ENCODE assay signal across 32 cellular contexts in the genomic region with DNA sequence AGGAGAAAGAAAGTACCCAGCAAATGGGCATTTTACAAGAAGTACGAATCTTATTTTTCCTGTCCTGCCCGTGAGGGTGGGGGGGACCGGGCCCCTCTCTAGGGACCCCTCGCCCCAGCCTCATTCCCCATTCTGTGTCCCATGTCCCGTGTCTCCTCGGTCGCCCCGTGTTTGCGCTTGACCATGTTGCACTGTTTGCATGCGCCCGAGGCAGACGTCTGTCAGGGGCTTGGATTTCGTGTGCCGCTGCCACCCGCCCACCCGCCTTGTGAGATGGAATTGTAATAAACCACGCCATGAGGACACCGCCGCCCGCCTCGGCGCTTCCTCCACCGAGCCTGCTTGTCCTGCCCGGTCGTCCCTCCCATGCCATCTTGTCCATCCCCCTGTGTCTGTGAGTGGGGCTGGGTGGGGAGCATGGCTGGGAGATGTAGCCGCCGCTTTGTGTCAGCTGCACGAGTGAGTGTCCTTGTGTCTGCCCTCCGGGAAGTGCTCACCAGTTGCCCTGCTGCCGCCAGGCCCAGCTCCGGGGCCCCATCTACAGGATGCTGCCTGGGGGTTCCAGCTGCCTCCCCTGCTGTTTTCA. TPM values are rescaled to one million over a fixed set of nuclear protein-coding genes. Genes with fewer than 3 reads are reported as not detected.
"Had no signal": no experiment of that assay in that cellular context is flagged by ENCODE, and none has a peak within 500 bp of the region (broad histone marks: within the 10 kb centered on the region; RNA-seq: fewer than 3 reads in every experiment).

No MANE protein-coding gene starts in this region.

- H3K4me2 ChIP-seq: hepatocyte had no signal

- H3K9me3 ChIP-seq: gastrocnemius medialis, psoas muscle, sigmoid colon, stomach, thyroid gland, upper lobe of left lung, vagina had no signal

- DNase-seq: activated CD4-positive, alpha-beta memory T cell treated with anti-CD3 and anti-CD28 coated beads for 36 hours; activated CD4-positive, alpha-beta T cell treated with anti-CD3 and anti-CD28 coated beads for 48 hours; activated CD8-positive, alpha-beta memory T cell treated with anti-CD3 and anti-CD28 coated beads, Interleukin-2, amount 50 U/mL, for 48 hours; activated T-cell treated with anti-CD3 and anti-CD28 coated beads, Interleukin-2, amount 50 U/mL, for 48 hours; anterior cingulate cortex; dorsolateral prefrontal cortex; effector memory CD4-positive, alpha-beta T cell; erythroblast; gastrocnemius medialis; glutamatergic neuron; left cardiac atrium; naive B cell; nephron progenitor cell; nucleus accumbens; psoas muscle; sigmoid colon; small intestine; stimulated activated CD4-positive, alpha-beta T cell treated with anti-CD3 and anti-CD28 coated beads, Interleukin-4, amount 100 ng/mL, for 24 hours; stomach; thyroid gland had no signal

- H3K4me1 Mint-ChIP-seq: mesothelial cell of epicardium, nephron progenitor cell had no signal

- H3K27me3 Mint-ChIP-seq: activated CD4-positive, alpha-beta memory T cell treated with anti-CD3 and anti-CD28 coated beads for 36 hours; naive B cell; stimulated activated memory B cell treated with anti-CD40 and anti-IgM and Interleukin-4, amounts not matched to agents 10 μg/mL and 1 μg/mL and 100 μg/mL, for 72 hours had no signal

- H3K27ac ChIP-seq: coronary artery, dorsolateral prefrontal cortex, gastrocnemius medialis, hepatocyte, parathyroid adenoma, psoas muscle, sigmoid colon, stomach, thyroid gland, upper lobe of left lung, vagina had no signal

- H2AFZ ChIP-seq: hepatocyte, parathyroid adenoma had no signal

- H3K4me1 ChIP-seq: parathyroid adenoma had no signal

- H3K9me3 Mint-ChIP-seq: activated CD4-positive, alpha-beta memory T cell treated with anti-CD3 and anti-CD28 coated beads for 36 hours; activated T-helper 2 cell treated with anti-CD3 and anti-CD28 coated beads, Interferon-gamma antibody, Interleukin-2, Interleukin-4, amounts not matched to agents 10 μg/mL and 5 μg/mL and 100 μg/mL, durations not matched to agents 14 hours and 24 hours and 36 hours; mesothelial cell of epicardium; naive B cell; nephron progenitor cell; stimulated activated memory B cell treated with anti-CD40 and anti-IgM and Interleukin-4, amounts not matched to agents 10 μg/mL and 1 μg/mL and 100 μg/mL, for 72 hours had no signal

- ATAC-seq: gastrocnemius medialis; left cardiac atrium; psoas muscle; stimulated activated memory B cell treated with anti-CD40 and anti-IgM and Interleukin-4, amounts not matched to agents 10 μg/mL and 1 μg/mL and 100 μg/mL, for 72 hours had no signal

- H3K4me3 Mint-ChIP-seq: activated CD4-positive, alpha-beta memory T cell treated with anti-CD3 and anti-CD28 coated beads for 36 hours; mesothelial cell of epicardium; naive B cell; nephron progenitor cell; stimulated activated memory B cell treated with anti-CD40 and anti-IgM and Interleukin-4, amounts not matched to agents 10 μg/mL and 1 μg/mL and 100 μg/mL, for 72 hours had no signal

- H3K27ac Mint-ChIP-seq: activated T-helper 2 cell treated with anti-CD3 and anti-CD28 coated beads, Interferon-gamma antibody, Interleukin-2, Interleukin-4, amounts not matched to agents 10 μg/mL and 5 μg/mL and 100 μg/mL, durations not matched to agents 14 hours and 24 hours and 36 hours; mesothelial cell of epicardium had no signal

- H3K27me3 ChIP-seq: dorsolateral prefrontal cortex, gastrocnemius medialis, hepatocyte, sigmoid colon, stomach, thyroid gland, upper lobe of left lung, vagina had no signal

- H3K79me2 ChIP-seq: hepatocyte, parathyroid adenoma had no signal

- H3K9ac ChIP-seq: parathyroid adenoma had no signal

- H3K4me3 ChIP-seq: coronary artery, dorsolateral prefrontal cortex, gastrocnemius medialis, hepatocyte, psoas muscle, sigmoid colon, stomach, thyroid gland, upper lobe of left lung, vagina had no signal

RNA-seq across cellular contexts. Expression of gene LMAN1L, which starts 9.7 kb away (rescaled TPM):
- total RNA-seq: activated CD4-positive, alpha-beta memory T cell treated with anti-CD3 and anti-CD28 coated beads for 36 hours; gastrocnemius medialis; hepatocyte; vagina had no signal
- polyA plus RNA-seq: hepatocyte, keratinocyte, liver, psoas muscle, stomach had no signal

RNA-seq across cellular contexts. Expression of gene CPLX3, which starts 23.5 kb away (rescaled TPM):
- total RNA-seq: activated CD4-positive, alpha-beta memory T cell treated with anti-CD3 and anti-CD28 coated beads for 36 hours; gastrocnemius medialis; hepatocyte; liver; mesothelial cell of epicardium; thyroid gland; upper lobe of left lung; vagina had no signal
- polyA plus RNA-seq: adipose tissue, hepatocyte, keratinocyte, liver had no signal

RNA-seq across cellular contexts. Expression of gene CYP1A2, which starts 54.3 kb away (rescaled TPM):
- total RNA-seq: activated CD4-positive, alpha-beta memory T cell treated with anti-CD3 and anti-CD28 coated beads for 36 hours; activated T-helper 2 cell treated with anti-CD3 and anti-CD28 coated beads, Interferon-gamma antibody, Interleukin-2, Interleukin-4, amounts not matched to agents 10 μg/mL and 5 μg/mL and 100 μg/mL, durations not matched to agents 14 hours and 24 hours and 36 hours; dorsolateral prefrontal cortex; gastrocnemius medialis; hepatocyte; mesothelial cell of epicardium; psoas muscle; sigmoid colon; stomach; T-helper 1 cell treated with Interleukin-12 subunit alpha and Interleukin-12 subunit beta and Interleukin-4 antibody, amounts not matched to agents 30 ng/mL and 1 ng/mL, for 36 hours; vagina had no signal
- polyA plus RNA-seq: sigmoid colon, small intestine, stomach had no signal
